ENCODE assay signal across 10 cellular contexts in genomic region chr3:128486692-128487537, GRCh38. TPM values are rescaled to one million over a fixed set of nuclear protein-coding genes. Genes with fewer than 3 reads are reported as not detected.
A peak's percentile ranks its signal among the peaks of the same experiment; 100 is the strongest.
DNase-seq lines count a peak whose midpoint lies in the region; ATAC-seq and TF ChIP-seq lines count a peak whose summit lies in the region.
"Had no signal": no experiment of that assay in that cellular context is flagged by ENCODE, and none has a peak within 500 bp of the region (broad histone marks: within the 10 kb centered on the region; RNA-seq: fewer than 3 reads in every experiment).

No MANE protein-coding gene starts in this region.

- TF ChIP-seq POLR2A in spleen (IDR thresholded peaks at IDR 0.05) = no peak

- DNase-seq in HFFc6 = no peak
- no peak for DNase-seq in activated naive CD8-positive, alpha-beta T cell treated with anti-CD3 and anti-CD28 coated beads, Interleukin-2, amount 10 ng/mL, durations not matched to agents 7 days and 5 days
- DNase-seq in spleen = peak; percentile 75

- H3K27ac Mint-ChIP-seq in HFFc6 = peak overlapping the region; percentile 94
- peak overlapping the region; percentile 49 for H3K27ac Mint-ChIP-seq in activated naive CD8-positive, alpha-beta T cell treated with anti-CD3 and anti-CD28 coated beads, Interleukin-2, amount 10 ng/mL, durations not matched to agents 7 days and 5 days

- H3K4me1 Mint-ChIP-seq in HFFc6 (ENCODE audit: low read depth) = peaks cover 38% of the 10 kb centered on the region
- H3K4me1 Mint-ChIP-seq in activated naive CD8-positive, alpha-beta T cell treated with anti-CD3 and anti-CD28 coated beads, Interleukin-2, amount 10 ng/mL, durations not matched to agents 7 days and 5 days = peaks cover 17% of the 10 kb centered on the region

- peaks cover 53% of the 10 kb centered on the region for H3K36me3 Mint-ChIP-seq in HFFc6 (ENCODE audit: low read depth)
- H3K36me3 Mint-ChIP-seq in activated naive CD8-positive, alpha-beta T cell treated with anti-CD3 and anti-CD28 coated beads, Interleukin-2, amount 10 ng/mL, durations not matched to agents 7 days and 5 days = no peaks in the 10 kb centered on the region

- peak overlapping the region; percentile 29 to 64 (median 44); a peak in 18 of 20 replicates for H3K4me3 ChIP-seq in BLaER1 treated with 17β-estradiol and CSF1 and Interleukin-3, amounts not matched to agents 10 nM and 100 nM
- H3K4me3 ChIP-seq in iPS-18a (ENCODE audit: low read length) (peak overlapping the region; percentile 40), spleen (peak overlapping the region; percentile 54 to 85 (median 68))
- H3K4me3 ChIP-seq: mucosa of descending colon had no signal

- intact Hi-C loops in spleen (cut with DNase I; ENCODE audit: low total_unique reads) = no loop called here

- H3K9ac ChIP-seq in BLaER1 treated with 17β-estradiol and CSF1 and Interleukin-3, amounts not matched to agents 10 nM and 100 nM = peak overlapping the region in 1 of 11 experiments; percentile 35; a peak in 1 of 22 replicates
- H3K9ac ChIP-seq in iPS-18a (ENCODE audit: low read length) = no peak overlapping the region

- peak; percentile 20 for ATAC-seq in activated naive CD8-positive, alpha-beta T cell treated with anti-CD3 and anti-CD28 coated beads, Interleukin-2, amount 10 ng/mL, durations not matched to agents 7 days and 5 days (ENCODE audit: low read depth)
- ATAC-seq in GM19463 (IDR thresholded peaks at IDR 0.05; ENCODE audit: unreplicated experiment) = no peak
- no peak for ATAC-seq in HG03460 (IDR thresholded peaks at IDR 0.05; ENCODE audit: unreplicated experiment)
- ATAC-seq in GM18909 (IDR thresholded peaks at IDR 0.05; ENCODE audit: poor library complexity, unreplicated experiment) = no peak

- H3K9me3 Mint-ChIP-seq in HFFc6 = no peaks in the 10 kb centered on the region
- no peaks in the 10 kb centered on the region for H3K9me3 Mint-ChIP-seq in activated naive CD8-positive, alpha-beta T cell treated with anti-CD3 and anti-CD28 coated beads, Interleukin-2, amount 10 ng/mL, durations not matched to agents 7 days and 5 days

- peak overlapping the region; percentile 100 for H3K4me3 Mint-ChIP-seq in HFFc6
- H3K4me3 Mint-ChIP-seq in activated naive CD8-positive, alpha-beta T cell treated with anti-CD3 and anti-CD28 coated beads, Interleukin-2, amount 10 ng/mL, durations not matched to agents 7 days and 5 days = peak overlapping the region; percentile 79

- H3K9me3 ChIP-seq in BLaER1 treated with 17β-estradiol and CSF1 and Interleukin-3, amounts not matched to agents 10 nM and 100 nM (replicated peaks in 1 of 11) = no peaks in the 10 kb centered on the region; a peak in 1 of 22 replicates
- no peaks in the 10 kb centered on the region for H3K9me3 ChIP-seq in iPS-18a (ENCODE audit: control insufficient read depth, low read depth, low read length)
- no peaks in the 10 kb centered on the region for H3K9me3 ChIP-seq in spleen
- H3K9me3 ChIP-seq: mucosa of descending colon had no signal

- H3K36me3 ChIP-seq in BLaER1 treated with 17β-estradiol and CSF1 and Interleukin-3, amounts not matched to agents 10 nM and 100 nM = no peaks in the 10 kb centered on the region
- H3K36me3 ChIP-seq in iPS-18a (ENCODE audit: control insufficient read depth, low read depth, low read length) = no peaks in the 10 kb centered on the region
- peaks cover 0 to 5% (median 0%) of the 10 kb centered on the region in 6 donors for H3K36me3 ChIP-seq in spleen

- 0 to 3% (median 1%) methylated on average over 22 to 75 of the region's 75 CpGs for WGBS in spleen, 5 donors

- POLR2A ChIA-PET in activated naive CD8-positive, alpha-beta T cell treated with anti-CD3 and anti-CD28 coated beads, Interleukin-2, amount 10 ng/mL, durations not matched to agents 7 days and 5 days (lab: Charles Lee) = interaction anchor here (1.7 kb wide), 1 partner anchor 38 kb away, joined by 3 read pairs; no protein-coding TSS in a partner anchor

- H3K4me1 ChIP-seq in BLaER1 treated with 17β-estradiol and CSF1 and Interleukin-3, amounts not matched to agents 10 nM and 100 nM = peaks cover 57 to 66% (median 63%) of the 10 kb centered on the region in 10 experiments
- H3K4me1 ChIP-seq in iPS-18a (ENCODE audit: control insufficient read depth, low read depth, low read length) (peaks cover 46% of the 10 kb centered on the region), spleen (peaks cover 48 to 100% (median 91%) of the 10 kb centered on the region in 6 donors)

- H4K20me1 ChIP-seq in BLaER1 treated with 17β-estradiol and CSF1 and Interleukin-3, amounts not matched to agents 10 nM and 100 nM = peaks cover 4 to 100% (median 96%) of the 10 kb centered on the region in 11 experiments; a peak in 20 of 22 replicates

- peak overlapping the region; percentile 47 to 99 (median 79); a peak in 21 of 22 replicates for H3K4me2 ChIP-seq in BLaER1 treated with 17β-estradiol and CSF1 and Interleukin-3, amounts not matched to agents 10 nM and 100 nM

- H3K27ac ChIP-seq in BLaER1 treated with 17β-estradiol and CSF1 and Interleukin-3, amounts not matched to agents 10 nM and 100 nM = no peak overlapping the region
- H3K27ac ChIP-seq in iPS-18a (ENCODE audit: low read length) = no peak overlapping the region
- H3K27ac ChIP-seq in spleen = peak overlapping the region; percentile 29 to 95 (median 90)

- peaks cover 10% of the 10 kb centered on the region for H3K27me3 Mint-ChIP-seq in HFFc6 (ENCODE audit: insufficient read depth)
- H3K27me3 Mint-ChIP-seq in activated naive CD8-positive, alpha-beta T cell treated with anti-CD3 and anti-CD28 coated beads, Interleukin-2, amount 10 ng/mL, durations not matched to agents 7 days and 5 days = peaks cover 88% of the 10 kb centered on the region

- peaks cover 100% of the 10 kb centered on the region in 11 experiments for H3K27me3 ChIP-seq in BLaER1 treated with 17β-estradiol and CSF1 and Interleukin-3, amounts not matched to agents 10 nM and 100 nM
- H3K27me3 ChIP-seq in iPS-18a (ENCODE audit: control insufficient read depth, insufficient read depth, low read length) (peaks cover 100% of the 10 kb centered on the region), spleen (replicated peaks in 1 of 7) (peaks cover 3 to 100% (median 84%) of the 10 kb centered on the region in 7 donors)

- TF ChIP-seq CTCF in HFFc6 (IDR thresholded peaks at IDR 0.05) = no peak
- TF ChIP-seq CTCF in spleen (IDR thresholded peaks at IDR 0.05 in 8 of 11, conservative IDR thresholded peaks at IDR 0.05 in 3 of 11) = no peak

RNA-seq across cellular contexts. Expression of gene GATA2, which starts 6.1 kb away (rescaled TPM):
- 10 to 100 TPM; 71.0 to 97.5 (median 79.6) TPM for total RNA-seq in HFFc6 (2021; fragmentation: NEBNext Ultra II Directional; extraction: Animal tissue kit (Norgen Biotek cat#: 25700))
- total RNA-seq in activated naive CD8-positive, alpha-beta T cell treated with anti-CD3 and anti-CD28 coated beads, Interleukin-2, amount 10 ng/mL, durations not matched to agents 7 days and 5 days = not detected
- total RNA-seq in spleen = 10 to 100 TPM; 14.4 to 28.6 (median 19.3) TPM
- 10 to 100 TPM in 1 of 3 donors, 1 to 10 TPM in 2; 2.2 to 11.9 (median 3.4) TPM for polyA plus RNA-seq in spleen

RNA-seq across cellular contexts. Expression of gene DNAJB8, which starts 20.2 kb away (rescaled TPM):
- total RNA-seq in HFFc6 (2021; fragmentation: NEBNext Ultra II Directional; extraction: Animal tissue kit (Norgen Biotek cat#: 25700)) = not detected
- total RNA-seq in activated naive CD8-positive, alpha-beta T cell treated with anti-CD3 and anti-CD28 coated beads, Interleukin-2, amount 10 ng/mL, durations not matched to agents 7 days and 5 days = not detected
- not detected for total RNA-seq in spleen
- not detected for polyA plus RNA-seq in spleen
- total RNA-seq: HT1080, mucosa of descending colon had no signal

Comparison
In these comparisons a context has a peak if more than half of its experiments do, and no peak if none do; other contexts are left out.
1. H3K27ac ChIP-seq: peak in spleen (8 of 8); none in BLaER1 treated with 17β-estradiol and CSF1 and Interleukin-3, amounts not matched to agents 10 nM and 100 nM (0 of 11) and iPS-18a (single experiment).
2. RNA of gene GATA2, which starts 6.1 kb away (total RNA-seq): 71.0 to 97.5 TPM in HFFc6 and 14.4 to 28.6 TPM in spleen; not detected in activated naive CD8-positive, alpha-beta T cell treated with anti-CD3 and anti-CD28 coated beads, Interleukin-2, amount 10 ng/mL, durations not matched to agents 7 days and 5 days; every median in the first group is over 10 times any median in the second.
3. Peak in every context shown above with its lines, with median percentiles within 50 percentile points of each other: H3K4me3 ChIP-seq.